ENCODE assay signal across 9 cellular contexts in genomic region chr10:5448333-5449048, GRCh38. TPM values are rescaled to one million over a fixed set of nuclear protein-coding genes. Genes with fewer than 3 reads are reported as not detected.
DNase-seq lines count a peak whose midpoint lies in the region; ATAC-seq and TF ChIP-seq lines count a peak whose summit lies in the region.
"Had no signal": no experiment of that assay in that cellular context is flagged by ENCODE, and none has a peak within 500 bp of the region (broad histone marks: within the 10 kb centered on the region; RNA-seq: fewer than 3 reads in every experiment).

No MANE protein-coding gene starts in this region.

- H3K9me2 ChIP-seq in GM23338 (ENCODE audit: insufficient read depth): no peaks in the 10 kb centered on the region

- H3K27ac ChIP-seq in GM23338 (ENCODE audit: low read depth): no peak overlapping the region
- H3K27ac ChIP-seq in gastrocnemius medialis: peak overlapping the region; percentile 67 to 84 (median 73)

- H2AFZ ChIP-seq in GM23338: no peak overlapping the region

- H4K20me1 ChIP-seq in GM23338 (replicated peaks; ENCODE audit: insufficient read depth): no peaks in the 10 kb centered on the region; the same call in 1 of the 2 replicates

- no peak for DNase-seq in GM23338 (ENCODE audit: low spot score)
- no peak for DNase-seq in T-cell
- no peak for DNase-seq in glutamatergic neuron
- no peak for DNase-seq in gastrocnemius medialis
- no peak for DNase-seq in mesenteric fat pad (ENCODE audit: low spot score)
- DNase-seq in stimulated activated CD4-positive, alpha-beta T cell treated with anti-CD3 and anti-CD28 coated beads, Interleukin-4, amount 100 ng/mL, for 24 hours: no peak
- no peak for DNase-seq in activated effector memory CD4-positive, alpha-beta T cell treated with Interleukin-2 at 50 U/mL for 16 hours
- no peak for DNase-seq in NCI-H345 (lab: John Stamatoyannopoulos, UW)

- POLR2A ChIA-PET in T-cell (lab: Charles Lee): no interaction called here

- H3K4me1 ChIP-seq in GM23338 (ENCODE audit: insufficient read depth) (peaks cover 38% of the 10 kb centered on the region), gastrocnemius medialis (peaks cover 25 to 32% of the 10 kb centered on the region in 2 donors)

- H3K27me3 Mint-ChIP-seq in GM23338 (ENCODE audit: insufficient read depth, low read depth, poor library complexity): no peaks in the 10 kb centered on the region
- H3K27me3 Mint-ChIP-seq in T-cell: no peaks in the 10 kb centered on the region
- H3K27me3 Mint-ChIP-seq in glutamatergic neuron (ENCODE audit: unreplicated experiment): no peaks in the 10 kb centered on the region

- CTCF ChIA-PET in T-cell (lab: Charles Lee): interaction anchor here (0.5 to 8.8 kb wide), 5 partner anchors 12 to 598 kb away, joined by 3 to 77 read pairs (median 4); no protein-coding TSS in a partner anchor

- H3K27ac Mint-ChIP-seq in GM23338: peak overlapping the region; percentile 30; the same call in 1 of the 2 replicates
- H3K27ac Mint-ChIP-seq in T-cell: peak overlapping the region in 1 of 2 donors; percentile 56
- H3K27ac Mint-ChIP-seq in glutamatergic neuron (ENCODE audit: unreplicated experiment): no peak overlapping the region

- TF ChIP-seq CTCF in GM23338 (conservative IDR thresholded peaks at IDR 0.05; ENCODE audit: low read depth in 2 of 2) (no peak), glutamatergic neuron (IDR thresholded peaks at IDR 0.05; ENCODE audit: partially characterized antibody, unreplicated experiment) (no peak), gastrocnemius medialis (IDR thresholded peaks at IDR 0.05 in 4 of 5, conservative IDR thresholded peaks at IDR 0.05 in 1 of 5) (no peak)

- H3K9me3 Mint-ChIP-seq in GM23338 (no peaks in the 10 kb centered on the region), T-cell (no peaks in the 10 kb centered on the region), glutamatergic neuron (ENCODE audit: unreplicated experiment) (no peaks in the 10 kb centered on the region)

- no peak for TF ChIP-seq POLR2A in gastrocnemius medialis (IDR thresholded peaks at IDR 0.05)

- H3K9me3 ChIP-seq in gastrocnemius medialis: no peaks in the 10 kb centered on the region

- H3K4me3 ChIP-seq in GM23338 (peak overlapping the region; percentile 55), gastrocnemius medialis (peak overlapping the region; percentile 38 to 62 (median 54))

- H3K27me3 ChIP-seq in GM23338 (ENCODE audit: insufficient read depth) (no peaks in the 10 kb centered on the region), gastrocnemius medialis (no peaks in the 10 kb centered on the region)

- H3K4me3 Mint-ChIP-seq in GM23338: peak overlapping the region; percentile 84
- H3K4me3 Mint-ChIP-seq in T-cell: peak overlapping the region in 2 of 3 donors; percentile 7 to 84
- peak overlapping the region; percentile 77 for H3K4me3 Mint-ChIP-seq in glutamatergic neuron (ENCODE audit: unreplicated experiment)

- H3K4me1 Mint-ChIP-seq in GM23338 (peaks cover 28% of the 10 kb centered on the region; the same call in 2 of the 3 replicates), T-cell (peaks cover 31 to 41% (median 38%) of the 10 kb centered on the region in 3 donors), glutamatergic neuron (ENCODE audit: low read depth, unreplicated experiment) (peaks cover 20% of the 10 kb centered on the region)

- in situ Hi-C loops in gastrocnemius medialis (cut with MboI; ENCODE audit: low sequenced_read_pairs in 4 of 4): loop anchor here in 2 of 4 donors (10.0 to 25.0 kb wide), 2 partner anchors 414 to 426 kb away; no protein-coding TSS in a partner anchor

- ATAC-seq in GM23338 (no peak), T-cell (replicated peaks in 1 of 4) (no peak), gastrocnemius medialis (no peak)

- H3K79me2 ChIP-seq in GM23338 (replicated peaks; ENCODE audit: insufficient read depth): peaks cover 60% of the 10 kb centered on the region

- peak overlapping the region; percentile 70 for H3K4me2 ChIP-seq in GM23338

- H3F3A ChIP-seq in GM23338 (replicated peaks; ENCODE audit: low read depth): no peaks in the 10 kb centered on the region

- intact Hi-C loops in gastrocnemius medialis (cut with DNase I; ENCODE audit: low total_unique reads): loop anchor here (10.0 kb wide), 1 partner anchor 86 kb away; no protein-coding TSS in a partner anchor

- H3K36me3 Mint-ChIP-seq in GM23338 (ENCODE audit: low read depth): peaks cover 19% of the 10 kb centered on the region
- peaks cover 8% of the 10 kb centered on the region for H3K36me3 Mint-ChIP-seq in T-cell
- no peaks in the 10 kb centered on the region for H3K36me3 Mint-ChIP-seq in glutamatergic neuron (ENCODE audit: unreplicated experiment)

- H3K36me3 ChIP-seq in GM23338 (ENCODE audit: insufficient read depth): peaks cover 15% of the 10 kb centered on the region
- H3K36me3 ChIP-seq in gastrocnemius medialis: peaks cover 0 to 15% of the 10 kb centered on the region in 2 donors

TF ChIP-seq in GM23338, 12 proteins besides CTCF, POLR2A, EP300 and RAD21 (continues in another document):
- TF ChIP-seq ZNF114 (CRISPR knock-in tag; IDR thresholded peaks at IDR 0.05): no peak
- no peak for TF ChIP-seq ZNF331 (CRISPR knock-in tag; IDR thresholded peaks at IDR 0.05; ENCODE audit: low read depth)
- TF ChIP-seq EZH2phosphoT487 (IDR thresholded peaks at IDR 0.05; ENCODE audit: unreplicated experiment): no peak
- TF ChIP-seq STAT1 (IDR thresholded peaks at IDR 0.05; ENCODE audit: unreplicated experiment): no peak
- no peak for TF ChIP-seq JUNB (IDR thresholded peaks at IDR 0.05; ENCODE audit: unreplicated experiment)
- no peak for TF ChIP-seq CREB1 (CRISPR knock-in tag; IDR thresholded peaks at IDR 0.05; ENCODE audit: low read depth)
- no peak for TF ChIP-seq POLR2AphosphoS5 (IDR thresholded peaks at IDR 0.05; ENCODE audit: low read depth)
- no peak for TF ChIP-seq REST (IDR thresholded peaks at IDR 0.05; ENCODE audit: unreplicated experiment)
- TF ChIP-seq NANOG (IDR thresholded peaks at IDR 0.05; ENCODE audit: borderline replicate concordance): no peak
- no peak for TF ChIP-seq ETS1 (IDR thresholded peaks at IDR 0.05)
- no peak for TF ChIP-seq EZH2 (IDR thresholded peaks at IDR 0.05; ENCODE audit: low read depth, unreplicated experiment)

RNA-seq across cellular contexts. Expression of gene NET1, which starts 36.1 kb away (rescaled TPM):
- 93.9 and 98.3 TPM in 2 replicates for total RNA-seq in GM23338 (2014; rRNA removed; shearing (Covaris generic))
- polyA plus RNA-seq in GM23338 (2016; fragmentation: Nextera tagmentation; extraction: Ambion mirVana): 39.8 and 47.9 TPM in 2 replicates
- total RNA-seq in T-cell (10 to 100 TPM; 10.5 to 41.1 (median 25.1) TPM), glutamatergic neuron (ENCODE audit: unreplicated experiment) (63.8 TPM), gastrocnemius medialis (10 to 100 TPM; 19.8 to 76.4 (median 36.3) TPM), mesenteric fat pad (164 TPM)

RNA-seq across cellular contexts. Expression of gene TUBAL3, which starts 43.9 kb away (rescaled TPM):
- total RNA-seq in GM23338 (2014; rRNA removed; shearing (Covaris generic)): not detected in 2 replicates
- polyA plus RNA-seq in GM23338 (2016; fragmentation: Nextera tagmentation; extraction: Ambion mirVana): not detected in 2 replicates
- not detected for total RNA-seq in T-cell
- not detected for total RNA-seq in glutamatergic neuron (ENCODE audit: unreplicated experiment)
- total RNA-seq in gastrocnemius medialis: under 1 TPM in 1 of 4 donors, not detected in 3; 0.18 TPM
- not detected for total RNA-seq in mesenteric fat pad
- total RNA-seq: activated CD8-positive, alpha-beta T cell treated with anti-CD3 and anti-CD28 coated beads, Interleukin-2, amount 10 ng/mL, durations not matched to agents 7 days and 5 days had no signal

RNA-seq across cellular contexts. Expression of gene CALML5, which starts 50.9 kb away (rescaled TPM):
- total RNA-seq in GM23338 (2014; rRNA removed; shearing (Covaris generic)): 0.27 TPM in 1 of 2 replicates, not detected in the other
- polyA plus RNA-seq in GM23338 (2016; fragmentation: Nextera tagmentation; extraction: Ambion mirVana): 0.26 and 0.40 TPM in 2 replicates
- total RNA-seq in T-cell (not detected), glutamatergic neuron (ENCODE audit: unreplicated experiment) (not detected), gastrocnemius medialis (not detected), mesenteric fat pad (not detected)
- total RNA-seq: activated CD8-positive, alpha-beta T cell treated with anti-CD3 and anti-CD28 coated beads, Interleukin-2, amount 10 ng/mL, durations not matched to agents 7 days and 5 days had no signal
